8 cellular contexts compared by ENCODE assay signal in the genomic region with DNA sequence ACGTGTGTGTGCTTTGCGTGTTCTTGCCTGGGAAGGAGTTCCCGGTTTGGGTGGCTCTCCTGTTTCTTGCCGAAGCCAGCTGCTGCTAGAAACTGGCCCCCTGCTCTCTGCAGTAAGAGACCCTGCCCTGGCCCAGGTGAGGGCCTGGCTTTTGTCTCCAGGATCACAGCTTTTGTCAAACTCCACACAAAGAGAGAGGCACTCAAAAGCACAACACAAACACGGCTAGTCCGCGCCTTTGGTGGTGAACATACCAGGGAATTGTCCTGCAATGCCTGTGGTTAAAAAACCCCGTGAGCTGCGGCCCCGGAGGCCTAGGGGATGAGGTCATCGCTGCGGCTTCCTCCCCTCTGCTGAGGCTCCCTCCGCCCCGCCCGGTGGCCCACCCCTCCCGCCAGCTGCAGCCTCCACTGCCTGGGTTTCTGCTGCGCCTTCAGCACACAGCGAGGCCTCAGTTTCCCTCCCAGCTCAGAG.
DNase-seq lines count a peak whose midpoint lies in the region; TF ChIP-seq lines count a peak whose summit lies in the region.

No MANE protein-coding gene starts in this region.

- no peaks in the 10 kb centered on the region for H3K9me3 ChIP-seq in smooth muscle cell (replicated peaks; ENCODE audit: low read depth)

- H3K4me1 ChIP-seq in smooth muscle cell (ENCODE audit: low read depth) = peaks cover 14% of the 10 kb centered on the region

- under 1% methylated on average over 15 of the region's 18 CpGs for WGBS in smooth muscle cell (ENCODE audit: low lambda C conversion rate)

- H3K9ac ChIP-seq in smooth muscle cell (ENCODE audit: low read depth) = peak overlapping the region; percentile 80

- TF ChIP-seq CTCF in GM10266 (IDR thresholded peaks at IDR 0.05; ENCODE audit: control insufficient read depth, insufficient read depth, low read depth, missing control alignments) (no peak), astrocyte of the cerebellum (IDR thresholded peaks at IDR 0.05; ENCODE audit: low read depth, low read length, missing control alignments) (no peak), smooth muscle cell (IDR thresholded peaks at IDR 0.05; ENCODE audit: borderline replicate concordance, insufficient read depth, poor library complexity, severe bottlenecking) (no peak)

- H3K4me3 ChIP-seq in astrocyte of the cerebellum (ENCODE audit: low read depth, low read length) (no peak overlapping the region), smooth muscle cell (peak overlapping the region; percentile 31)

- DNase-seq in GM10266 (ENCODE audit: extremely low spot score) (peak; percentile 72), NCI-H2107 treated with DMSO at 0.1 percent for 48 hours (lab: John Stamatoyannopoulos, UW; ENCODE audit: unreplicated experiment) (peak; percentile 2), astrocyte of the cerebellum (ENCODE audit: low read depth) (peak; percentile 91), iPS-NIHi11 (ENCODE audit: low spot score) (peak; percentile 88), smooth muscle cell (lab: John Stamatoyannopoulos, UW; ENCODE audit: unreplicated experiment) (peak; percentile 42), germinal center (ENCODE audit: low spot score) (no peak), NCI-H526 (lab: John Stamatoyannopoulos, UW) (no peak)
- no peak for DNase-seq in stimulated activated naive CD4-positive, alpha-beta T cell (lab: John Stamatoyannopoulos, UW)

- peak overlapping the region; percentile 96 for H3K27ac ChIP-seq in smooth muscle cell (ENCODE audit: low read depth)

- H3F3A ChIP-seq in smooth muscle cell (ENCODE audit: low read depth) = peaks cover 7% of the 10 kb centered on the region

- peaks cover 6% of the 10 kb centered on the region for H3K27me3 ChIP-seq in smooth muscle cell (ENCODE audit: low read depth)

- peak overlapping the region; percentile 60 for H2AFZ ChIP-seq in smooth muscle cell (ENCODE audit: low read depth)

- H3K36me3 ChIP-seq in smooth muscle cell (ENCODE audit: low read depth) = no peaks in the 10 kb centered on the region

- in situ Hi-C loops in astrocyte of the cerebellum (cut with HindIII; ENCODE audit: low sequenced_read_pairs) = no loop called here

- peak overlapping the region; percentile 84 for H3K4me2 ChIP-seq in smooth muscle cell

- no peaks in the 10 kb centered on the region for H3K79me2 ChIP-seq in smooth muscle cell (ENCODE audit: low read depth)

- no peaks in the 10 kb centered on the region for H4K20me1 ChIP-seq in smooth muscle cell (ENCODE audit: low read depth)

Comparison
In these comparisons a context has a peak if more than half of its experiments do, and no peak if none do; other contexts are left out.
1. DNase-seq: peak in GM10266 (single experiment), NCI-H2107 treated with DMSO at 0.1 percent for 48 hours (single experiment), astrocyte of the cerebellum (single experiment), iPS-NIHi11 (single experiment) and smooth muscle cell (single experiment); none in germinal center (single experiment), stimulated activated naive CD4-positive, alpha-beta T cell (0 of 6) and NCI-H526 (0 of 2).